In genomic region chr3:61448378-61448777, GRCh38 we compare ENCODE assay signal across 25 cellular contexts.
"Had no signal": no experiment of that assay in that cellular context is flagged by ENCODE, and none has a peak within 500 bp of the region (broad histone marks: within the 10 kb centered on the region; RNA-seq: fewer than 3 reads in every experiment).

No MANE protein-coding gene starts in this region.

- H3K4me1 ChIP-seq: body of pancreas, colonic mucosa, gastroesophageal sphincter, stomach, suprapubic skin, tibial nerve had no signal

- H3K4me3 ChIP-seq: body of pancreas, colonic mucosa, dorsolateral prefrontal cortex, gastroesophageal sphincter, ovary, smooth muscle cell, stomach, suprapubic skin, tibial nerve had no signal

- H3K9me3 ChIP-seq: body of pancreas, colonic mucosa, gastroesophageal sphincter, neutrophil, ovary, stomach, suprapubic skin, tibial nerve had no signal

- H3K27ac ChIP-seq: body of pancreas, colonic mucosa, dorsolateral prefrontal cortex, gastroesophageal sphincter, neutrophil, ovary, stomach, suprapubic skin had no signal

- H3K27me3 ChIP-seq: body of pancreas, colonic mucosa, dorsolateral prefrontal cortex, gastroesophageal sphincter, neutrophil, ovary, stomach, suprapubic skin, tibial nerve had no signal

- DNase-seq: activated B cell treated with CpG ODN at 0.5 μM for 24 hours; activated CD4-positive, alpha-beta memory T cell treated with anti-CD3 and anti-CD28 coated beads for 36 hours; activated CD4-positive, alpha-beta T cell treated with anti-CD3 and anti-CD28 coated beads for 36 hours; activated effector memory CD4-positive, alpha-beta T cell treated with Interleukin-2 at 50 U/mL for 16 hours; activated naive CD4-positive, alpha-beta T cell treated with anti-CD3 and anti-CD28 coated beads, Interleukin-2, amount 10 ng/mL, durations not matched to agents 7 days and 5 days; activated T-cell treated with anti-CD3 and anti-CD28 coated beads, Interleukin-2, amount 50 U/mL, for 72 hours; anterior cingulate cortex; body of pancreas; central memory CD4-positive, alpha-beta T cell; colonic mucosa; dorsolateral prefrontal cortex; effector memory CD8-positive, alpha-beta T cell; head of caudate nucleus; ovary; stimulated activated CD4-positive, alpha-beta T cell treated with anti-CD3 and anti-CD28 coated beads, Interleukin-15, amount 100 ng/mL, for 24 hours; stomach; T-helper 1 cell had no signal

- H3K36me3 ChIP-seq: colonic mucosa, gastroesophageal sphincter, neutrophil, ovary, stomach, suprapubic skin, tibial nerve had no signal

- ATAC-seq: activated CD4-positive, alpha-beta T cell treated with anti-CD3 and anti-CD28 coated beads for 36 hours; activated T-cell treated with anti-CD3 and anti-CD28 coated beads, Interleukin-2, amount 50 U/mL, for 72 hours; body of pancreas; effector memory CD8-positive, alpha-beta T cell; esophagus mucosa; gastroesophageal sphincter; sciatic nerve; stimulated activated memory B cell treated with anti-CD40 and anti-IgM and Interleukin-4, amounts not matched to agents 10 μg/mL and 1 μg/mL and 100 μg/mL, for 72 hours had no signal
